26 cellular contexts compared by ENCODE assay signal in genomic region chr9:123832176-123832575, GRCh38.
"Had no signal": no experiment of that assay in that cellular context is flagged by ENCODE, and none has a peak within 500 bp of the region (broad histone marks: within the 10 kb centered on the region; RNA-seq: fewer than 3 reads in every experiment).

No MANE protein-coding gene starts in this region.

- H3K4me1 ChIP-seq: uterus had no signal

- H3K27ac ChIP-seq: stomach, suprapubic skin, testis, thoracic aorta, thyroid gland, tibial artery, tibial nerve, transverse colon, upper lobe of left lung, upper lobe of right lung, uterus, vagina had no signal

- H3K4me3 ChIP-seq: stomach, suprapubic skin, testis, thoracic aorta, thyroid gland, tibial artery, tibial nerve, transverse colon, upper lobe of left lung, upper lobe of right lung, uterus, vagina had no signal

- H3K9me3 ChIP-seq: testis, thyroid gland had no signal

- H3K36me3 ChIP-seq: stomach, suprapubic skin, thoracic aorta, thyroid gland, upper lobe of left lung, upper lobe of right lung, uterus, vagina had no signal

- ATAC-seq: stimulated activated effector memory CD8-positive, alpha-beta T cell treated with anti-CD3 and anti-CD28 coated beads, Interleukin-12 subunit alpha, Interleukin-12 subunit beta, amount 100 ng/mL, for 72 hours; stimulated activated memory B cell treated with anti-CD40 and anti-IgM and Interleukin-4, amounts not matched to agents 10 μg/mL and 1 μg/mL and 100 μg/mL, for 72 hours; stimulated activated naive B cell treated with anti-CD40 and anti-IgM and Interleukin-4, amounts not matched to agents 10 μg/mL and 1 μg/mL and 100 μg/mL, for 72 hours; stimulated activated naive CD8-positive, alpha-beta T cell treated with anti-CD3 and anti-CD28 coated beads, Interleukin-15, amount 100 ng/mL, for 72 hours; stimulated activated naive CD8-positive, alpha-beta T cell treated with anti-CD3 and anti-CD28 coated beads, Interleukin-15, Interleukin-2, amounts not matched to agents 100 U/mL and 50 U/mL, for 24 hours; upper lobe of right lung had no signal

- DNase-seq: stimulated activated CD4-positive, alpha-beta T cell treated with anti-CD3 and anti-CD28 coated beads, Interleukin-2, amount 100 ng/mL, for 48 hours; stimulated activated CD4-positive, alpha-beta T cell treated with anti-CD3 and anti-CD28 coated beads, Interleukin-4, amount 100 ng/mL, for 1 hour; stimulated activated CD4-positive, alpha-beta T cell treated with anti-CD3 and anti-CD28 coated beads, Interleukin-4, amount 100 ng/mL, for 24 hours; stimulated activated CD4-positive, alpha-beta T cell treated with anti-CD3 and anti-CD28 coated beads, Interleukin-4, amount 100 ng/mL, for 4 hours; stimulated activated CD8-positive, alpha-beta memory T cell treated with anti-CD3 and anti-CD28 coated beads, Interleukin-4, amount 100 ng/mL, for 48 hours; stimulated activated naive B cell treated with anti-CD40 and anti-IgM and Interleukin-4, amounts not matched to agents 10 μg/mL and 1 μg/mL and 100 μg/mL, for 72 hours; stimulated activated naive CD4-positive, alpha-beta T cell; stimulated activated naive CD4-positive, alpha-beta T cell treated with Interleukin-2 at 50 U/mL for 16 hours; stimulated activated naive CD8-positive, alpha-beta T cell treated with anti-CD3 and anti-CD28 coated beads, Interleukin-15, amount 100 ng/mL, for 72 hours; stimulated activated naive CD8-positive, alpha-beta T cell treated with anti-CD3 and anti-CD28 coated beads, Interleukin-15, Interleukin-2, amounts not matched to agents 100 U/mL and 50 U/mL, for 24 hours; stomach; testis; thyroid gland; tibial artery; transverse colon; trophoblast cell; upper lobe of left lung; upper lobe of right lung; uterus had no signal

- FAIRE-seq: urothelium cell line had no signal

- H3K27me3 ChIP-seq: stomach, suprapubic skin, testis, thyroid gland, tibial artery, tibial nerve, transverse colon, upper lobe of left lung, upper lobe of right lung, uterus, vagina had no signal
